1 cellular context compared by ENCODE assay signal in the genomic region with DNA sequence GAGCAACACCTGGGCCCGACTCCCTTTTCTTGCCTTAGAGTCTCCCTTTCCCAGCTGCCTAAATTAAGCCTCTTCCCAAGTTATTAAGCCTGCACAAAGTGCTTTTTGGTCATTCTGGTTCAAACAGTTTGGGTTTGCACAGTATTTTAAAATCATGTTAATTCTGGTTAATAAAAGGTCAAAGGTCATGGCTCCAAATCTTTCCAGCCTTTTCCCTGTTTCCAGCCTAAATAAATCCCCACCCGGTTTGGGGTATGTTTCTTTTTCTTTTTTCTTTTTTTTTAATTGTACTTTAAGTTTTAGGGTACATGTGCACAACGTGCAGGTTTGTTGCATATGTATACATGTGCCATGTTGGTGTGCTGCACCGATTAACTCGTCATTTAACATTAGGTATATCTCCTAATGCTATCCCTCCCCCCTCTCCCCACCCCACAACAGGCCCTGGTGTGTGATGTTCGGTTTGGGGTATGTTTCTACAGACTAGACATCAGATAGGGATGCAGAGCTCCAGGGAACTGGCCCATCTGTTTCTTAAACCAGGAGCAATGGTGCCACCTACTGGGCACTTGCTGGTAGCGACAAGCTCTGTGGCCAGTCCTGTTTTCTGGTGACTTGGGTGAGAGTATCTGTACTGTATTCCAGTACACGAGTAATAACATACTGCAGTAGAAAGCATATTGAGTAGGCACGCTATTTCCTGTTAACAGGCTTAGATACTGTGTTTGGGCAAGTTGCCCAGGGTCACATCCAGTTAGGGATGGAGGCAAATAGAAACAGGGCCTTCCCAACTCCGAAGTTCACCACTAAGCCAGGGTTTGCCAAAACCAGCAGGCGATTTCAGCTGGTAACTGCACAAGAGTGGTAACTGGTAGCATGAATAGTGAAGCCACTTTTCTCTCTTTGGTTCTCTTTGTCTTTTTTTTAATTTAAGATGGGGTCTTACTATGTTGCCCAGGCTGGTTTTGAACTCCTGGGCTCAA.
TF ChIP-seq lines count a peak whose summit lies in the region.

No MANE protein-coding gene starts in this region.

TF ChIP-seq in WTC11, 78 proteins besides CTCF, POLR2A, EP300 and RAD21 (continued from another document):
- TF ChIP-seq, protein P1, sequence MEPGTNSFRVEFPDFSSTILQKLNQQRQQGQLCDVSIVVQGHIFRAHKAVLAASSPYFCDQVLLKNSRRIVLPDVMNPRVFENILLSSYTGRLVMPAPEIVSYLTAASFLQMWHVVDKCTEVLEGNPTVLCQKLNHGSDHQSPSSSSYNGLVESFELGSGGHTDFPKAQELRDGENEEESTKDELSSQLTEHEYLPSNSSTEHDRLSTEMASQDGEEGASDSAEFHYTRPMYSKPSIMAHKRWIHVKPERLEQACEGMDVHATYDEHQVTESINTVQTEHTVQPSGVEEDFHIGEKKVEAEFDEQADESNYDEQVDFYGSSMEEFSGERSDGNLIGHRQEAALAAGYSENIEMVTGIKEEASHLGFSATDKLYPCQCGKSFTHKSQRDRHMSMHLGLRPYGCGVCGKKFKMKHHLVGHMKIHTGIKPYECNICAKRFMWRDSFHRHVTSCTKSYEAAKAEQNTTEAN (CRISPR knock-in tag; IDR thresholded peaks at IDR 0.05), result no peak
